ENCODE assay signal across 8 cellular contexts in the genomic region with DNA sequence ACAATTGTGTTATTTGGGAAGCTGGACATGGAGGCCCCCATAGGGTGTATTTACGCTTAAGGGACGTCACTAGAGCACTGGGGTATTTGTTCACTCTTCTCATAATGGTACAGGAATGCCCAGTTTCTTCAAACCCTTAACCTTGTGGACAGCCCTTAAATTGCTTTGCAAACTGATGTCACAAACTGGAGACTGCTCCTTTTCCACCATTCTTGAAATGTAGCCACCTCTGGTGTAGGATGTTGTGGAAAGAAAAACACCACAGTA. TPM values are rescaled to one million over a fixed set of nuclear protein-coding genes. Genes with fewer than 3 reads are reported as not detected.
DNase-seq lines count a peak whose midpoint lies in the region; ATAC-seq and TF ChIP-seq lines count a peak whose summit lies in the region.

No MANE protein-coding gene starts in this region.

- H3K9me3 ChIP-seq in OCI-LY3 (ENCODE audit: insufficient read depth, low read length), result no peaks in the 10 kb centered on the region

- H3K4me3 Mint-ChIP-seq in naive thymus-derived CD8-positive, alpha-beta T cell, result peak overlapping the region; percentile 83 to 99 (median 96)

- H3K36me3 Mint-ChIP-seq in naive thymus-derived CD8-positive, alpha-beta T cell, result peaks cover 0 to 51% (median 11%) of the 10 kb centered on the region in 3 donors

- peak overlapping the region; percentile 94 for H3K9ac ChIP-seq in OCI-LY3 (ENCODE audit: low read length)

- DNase-seq in GM06990 (ENCODE audit: extremely low read depth, insufficient read length) (no peak), dorsolateral prefrontal cortex (no peak), NCI-H146 treated with DMSO at 0.1 percent for 48 hours (lab: John Stamatoyannopoulos, UW; ENCODE audit: unreplicated experiment) (no peak)
- DNase-seq in naive thymus-derived CD8-positive, alpha-beta T cell, result no peak

- no peak overlapping the region for H2AFZ ChIP-seq in OCI-LY3 (ENCODE audit: low read depth, low read length)

- H3K27ac ChIP-seq in OCI-LY3 (ENCODE audit: low read length) (peak overlapping the region; percentile 73), dorsolateral prefrontal cortex (peak overlapping the region; percentile 89 to 100 (median 98))

- H3K4me3 ChIP-seq in GM06990 (replicated peaks; ENCODE audit: low read depth, low read length) (peak overlapping the region; percentile 79), OCI-LY3 (ENCODE audit: low read length) (peak overlapping the region; percentile 83), dorsolateral prefrontal cortex (peak overlapping the region; percentile 69 to 100 (median 91))

- intact Hi-C loops in dorsolateral prefrontal cortex (cut with DNase I), result loop anchor here (2.0 to 10.0 kb wide), 7 partner anchors 39 to 337 kb away; a partner anchor contains a TSS

- H3K4me1 Mint-ChIP-seq in naive thymus-derived CD8-positive, alpha-beta T cell, result peaks cover 50 to 89% (median 81%) of the 10 kb centered on the region in 4 donors

- no peaks in the 10 kb centered on the region for H3K9me3 Mint-ChIP-seq in naive thymus-derived CD8-positive, alpha-beta T cell

- peaks cover 41% of the 10 kb centered on the region for H3K4me1 ChIP-seq in OCI-LY3 (ENCODE audit: low read length)

- H3K27ac Mint-ChIP-seq in naive thymus-derived CD8-positive, alpha-beta T cell, result peak overlapping the region; percentile 95 to 100 (median 100)

- POLR2A ChIA-PET in naive thymus-derived CD8-positive, alpha-beta T cell (lab: Charles Lee), result interaction anchor here (0.7 to 3.5 kb wide), 12 partner anchors 17 to 299 kb away, joined by 3 to 29 read pairs (median 6); a partner anchor contains a TSS

- H3K27me3 Mint-ChIP-seq in naive thymus-derived CD8-positive, alpha-beta T cell, result peaks cover 0 to 2% (median 0%) of the 10 kb centered on the region in 5 donors

- ATAC-seq in naive thymus-derived CD8-positive, alpha-beta T cell, result no peak
- ATAC-seq in HG03025 (IDR thresholded peaks at IDR 0.05; ENCODE audit: low FRiP score, unreplicated experiment), result no peak
- ATAC-seq in GM18870 (IDR thresholded peaks at IDR 0.05; ENCODE audit: unreplicated experiment), result no peak
- ATAC-seq in GM18909 (IDR thresholded peaks at IDR 0.05; ENCODE audit: poor library complexity, unreplicated experiment), result no peak

- H4K20me1 ChIP-seq in OCI-LY3 (ENCODE audit: insufficient read depth, low read length), result peaks cover 49% of the 10 kb centered on the region

- TF ChIP-seq CTCF in GM06990 (IDR thresholded peaks at IDR 0.05; ENCODE audit: insufficient read depth, low read length, poor library complexity, severe bottlenecking), result no peak
- TF ChIP-seq CTCF in OCI-LY3 (IDR thresholded peaks at IDR 0.05; ENCODE audit: low read depth, low read length), result no peak
- TF ChIP-seq CTCF in dorsolateral prefrontal cortex (IDR thresholded peaks at IDR 0.05 in 54 of 56, conservative IDR thresholded peaks at IDR 0.05 in 2 of 56; ENCODE audit: low read depth in 1 of 56, partially characterized antibody in 56 of 56), result no peak

- H3K4me2 ChIP-seq in OCI-LY3 (ENCODE audit: low read length), result peak overlapping the region; percentile 93

- peaks cover 97% of the 10 kb centered on the region for H3K79me2 ChIP-seq in OCI-LY3 (ENCODE audit: low read length)

- H3K36me3 ChIP-seq in GM06990 (ENCODE audit: control insufficient read depth, insufficient read depth, low read length) (peaks cover 3% of the 10 kb centered on the region), OCI-LY3 (replicated peaks; ENCODE audit: low read depth, low read length) (peaks cover 64% of the 10 kb centered on the region)

- H3K27me3 ChIP-seq in GM06990 (replicated peaks; ENCODE audit: control insufficient read depth, insufficient read depth, low read length), result no peaks in the 10 kb centered on the region
- H3K27me3 ChIP-seq in OCI-LY3 (ENCODE audit: low read depth, low read length), result no peaks in the 10 kb centered on the region
- H3K27me3 ChIP-seq in dorsolateral prefrontal cortex, result no peaks in the 10 kb centered on the region

RNA-seq across cellular contexts. Expression of a gene that starts 1.0 kb away (rescaled TPM):
- total RNA-seq in dorsolateral prefrontal cortex, result 100 to 1,000 TPM; 100 to 166 (median 130) TPM
- total RNA-seq in naive thymus-derived CD8-positive, alpha-beta T cell, result 100 to 1,000 TPM; 205 to 206 TPM
- polyA plus RNA-seq in naive thymus-derived CD8-positive, alpha-beta T cell, result 10 to 100 TPM; 42.0 to 70.5 (median 54.8) TPM

RNA-seq across cellular contexts. Expression of a gene that starts 15.6 kb away (rescaled TPM):
- total RNA-seq in dorsolateral prefrontal cortex, result 1 to 10 TPM in 1 of 120 experiments, not detected in 119; 1.9 TPM
- total RNA-seq in naive thymus-derived CD8-positive, alpha-beta T cell, result not detected
- not detected for polyA plus RNA-seq in naive thymus-derived CD8-positive, alpha-beta T cell

RNA-seq across cellular contexts. Expression of a gene that starts 29.8 kb away (rescaled TPM):
- 100 to 1,000 TPM in 118 of 120 experiments, 10 to 100 TPM in 2; 94.1 to 261 (median 167) TPM for total RNA-seq in dorsolateral prefrontal cortex
- 100 to 1,000 TPM; 287 to 307 TPM for total RNA-seq in naive thymus-derived CD8-positive, alpha-beta T cell
- polyA plus RNA-seq in naive thymus-derived CD8-positive, alpha-beta T cell, result 1,000 to 10,000 TPM in 1 of 3 donors, 100 to 1,000 TPM in 2; 791 to 1,022 (median 805) TPM

RNA-seq across cellular contexts. Expression of a gene that starts 50.7 kb away (rescaled TPM):
- total RNA-seq in dorsolateral prefrontal cortex, result 100 to 1,000 TPM in 2 of 120 experiments, 10 to 100 TPM in 118; 51.9 to 102 (median 78.4) TPM
- 100 to 1,000 TPM; 112 to 118 TPM for total RNA-seq in naive thymus-derived CD8-positive, alpha-beta T cell
- polyA plus RNA-seq in naive thymus-derived CD8-positive, alpha-beta T cell, result 100 to 1,000 TPM; 165 to 170 (median 169) TPM
